ENCODE assay signal across 11 cellular contexts in the genomic region with DNA sequence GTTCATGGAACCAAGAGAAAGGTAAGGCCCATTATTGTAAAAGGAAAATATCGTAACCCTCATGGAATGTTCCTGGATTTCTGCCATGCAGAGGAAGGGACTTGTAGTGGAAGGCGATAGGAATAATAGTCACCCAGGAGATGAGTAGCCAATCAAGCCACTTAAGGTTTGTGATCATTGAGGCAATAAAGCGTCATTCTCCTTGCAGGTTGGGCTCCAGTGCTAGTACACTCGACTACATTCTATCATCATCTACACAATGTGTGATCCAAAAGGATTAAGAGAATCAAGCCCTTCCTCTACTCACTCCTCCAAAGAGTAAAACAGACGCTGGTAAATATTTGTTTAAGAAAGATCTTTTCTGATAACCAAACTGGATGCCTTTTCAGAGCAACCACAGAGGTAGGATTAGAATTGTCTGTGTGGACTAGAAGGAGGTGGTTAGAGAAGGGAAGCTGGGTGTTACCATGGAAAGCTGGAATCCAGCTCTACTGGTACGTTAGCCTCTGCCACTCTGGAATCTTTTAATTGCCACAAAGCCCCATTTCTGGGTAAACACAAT.
DNase-seq lines count a peak whose midpoint lies in the region; ATAC-seq and TF ChIP-seq lines count a peak whose summit lies in the region.
"Had no signal": no experiment of that assay in that cellular context is flagged by ENCODE, and none has a peak within 500 bp of the region (broad histone marks: within the 10 kb centered on the region; RNA-seq: fewer than 3 reads in every experiment).

No MANE protein-coding gene starts in this region.

- intact Hi-C loops in left cardiac atrium (cut with DNase I): no loop called here

- ATAC-seq in left cardiac atrium: peak; percentile 24 to 30
- peak; percentile 85 for ATAC-seq in foreskin keratinocyte
- ATAC-seq: activated T-cell treated with anti-CD3 and anti-CD28 coated beads, Interleukin-2, amount 50 U/mL, for 4 hours; K562 had no signal

- H3K4me1 ChIP-seq in right atrium auricular region: no peaks in the 10 kb centered on the region
- peaks cover 33% of the 10 kb centered on the region for H3K4me1 ChIP-seq in foreskin keratinocyte

- H3K9me3 ChIP-seq in right atrium auricular region: no peaks in the 10 kb centered on the region
- H3K9me3 ChIP-seq: ovary had no signal

- H3K27me3 ChIP-seq in right atrium auricular region (no peaks in the 10 kb centered on the region), foreskin keratinocyte (no peaks in the 10 kb centered on the region)
- H3K27me3 ChIP-seq: ovary had no signal

- DNase-seq in left cardiac atrium (no peak), right atrium auricular region (ENCODE audit: low spot score) (no peak), amniotic epithelial cell (ENCODE audit: low read depth) (peak; percentile 44), foreskin keratinocyte (peak; percentile 98 to 100), type B pancreatic cell (ENCODE audit: extremely low spot score, unreplicated experiment) (no peak), germinal center (ENCODE audit: low spot score) (no peak), NCI-H187 treated with DMSO at 0.1 percent for 48 hours (lab: John Stamatoyannopoulos, UW) (no peak)
- DNase-seq in activated CD4-positive, alpha-beta memory T cell treated with anti-CD3 and anti-CD28 coated beads, Interleukin-2, amount 10 ng/mL, durations not matched to agents 7 days and 5 days: no peak
- DNase-seq: activated T-cell treated with anti-CD3 and anti-CD28 coated beads, Interleukin-2, amount 50 U/mL, for 4 hours; ovary had no signal

- H3K27me3 Mint-ChIP-seq in type B pancreatic cell: no peaks in the 10 kb centered on the region
- H3K27me3 Mint-ChIP-seq in activated CD4-positive, alpha-beta memory T cell treated with anti-CD3 and anti-CD28 coated beads, Interleukin-2, amount 10 ng/mL, durations not matched to agents 7 days and 5 days: no peaks in the 10 kb centered on the region

- no peaks in the 10 kb centered on the region for H3K36me3 ChIP-seq in right atrium auricular region
- H3K36me3 ChIP-seq: ovary had no signal

- H3K4me1 Mint-ChIP-seq in type B pancreatic cell (ENCODE audit: unreplicated experiment): peaks cover 10% of the 10 kb centered on the region
- no peaks in the 10 kb centered on the region for H3K4me1 Mint-ChIP-seq in activated CD4-positive, alpha-beta memory T cell treated with anti-CD3 and anti-CD28 coated beads, Interleukin-2, amount 10 ng/mL, durations not matched to agents 7 days and 5 days

- H3K4me3 Mint-ChIP-seq in type B pancreatic cell: peak overlapping the region; percentile 84
- no peak overlapping the region for H3K4me3 Mint-ChIP-seq in activated CD4-positive, alpha-beta memory T cell treated with anti-CD3 and anti-CD28 coated beads, Interleukin-2, amount 10 ng/mL, durations not matched to agents 7 days and 5 days
- H3K4me3 Mint-ChIP-seq: activated T-cell treated with anti-CD3 and anti-CD28 coated beads, Interleukin-2, amount 50 U/mL, for 4 hours had no signal

- TF ChIP-seq CTCF in right atrium auricular region (IDR thresholded peaks at IDR 0.05) (no peak), foreskin keratinocyte (conservative IDR thresholded peaks at IDR 0.05) (no peak), type B pancreatic cell (conservative IDR thresholded peaks at IDR 0.05) (no peak)

- CTCF ChIA-PET in activated CD4-positive, alpha-beta memory T cell treated with anti-CD3 and anti-CD28 coated beads, Interleukin-2, amount 10 ng/mL, durations not matched to agents 7 days and 5 days (lab: Charles Lee): no interaction called here

- peaks cover 9% of the 10 kb centered on the region for H3K9me3 Mint-ChIP-seq in type B pancreatic cell
- peaks cover 2% of the 10 kb centered on the region for H3K9me3 Mint-ChIP-seq in activated CD4-positive, alpha-beta memory T cell treated with anti-CD3 and anti-CD28 coated beads, Interleukin-2, amount 10 ng/mL, durations not matched to agents 7 days and 5 days
- H3K9me3 Mint-ChIP-seq: activated T-cell treated with anti-CD3 and anti-CD28 coated beads, Interleukin-2, amount 50 U/mL, for 4 hours had no signal

- no peak overlapping the region for H3K27ac ChIP-seq in right atrium auricular region
- H3K27ac ChIP-seq in foreskin keratinocyte: peak overlapping the region; percentile 77
- H3K27ac ChIP-seq: ovary had no signal

- POLR2A ChIA-PET in activated CD4-positive, alpha-beta memory T cell treated with anti-CD3 and anti-CD28 coated beads, Interleukin-2, amount 10 ng/mL, durations not matched to agents 7 days and 5 days (lab: Charles Lee): no interaction called here

- peak overlapping the region; percentile 91 for H3K27ac Mint-ChIP-seq in type B pancreatic cell
- no peak overlapping the region for H3K27ac Mint-ChIP-seq in activated CD4-positive, alpha-beta memory T cell treated with anti-CD3 and anti-CD28 coated beads, Interleukin-2, amount 10 ng/mL, durations not matched to agents 7 days and 5 days

- peaks cover 10% of the 10 kb centered on the region for H3K36me3 Mint-ChIP-seq in type B pancreatic cell
- no peaks in the 10 kb centered on the region for H3K36me3 Mint-ChIP-seq in activated CD4-positive, alpha-beta memory T cell treated with anti-CD3 and anti-CD28 coated beads, Interleukin-2, amount 10 ng/mL, durations not matched to agents 7 days and 5 days (ENCODE audit: low read depth)

- H3K4me3 ChIP-seq in right atrium auricular region: no peak overlapping the region
- H3K4me3 ChIP-seq: K562, ovary had no signal

Comparison
In these comparisons a context has a peak if more than half of its experiments do, and no peak if none do; other contexts are left out.
1. DNase-seq: peak in amniotic epithelial cell (single experiment) and foreskin keratinocyte (2 of 2); none in left cardiac atrium (single experiment), right atrium auricular region (single experiment), type B pancreatic cell (single experiment), germinal center (single experiment), NCI-H187 treated with DMSO at 0.1 percent for 48 hours (single experiment) and activated CD4-positive, alpha-beta memory T cell treated with anti-CD3 and anti-CD28 coated beads, Interleukin-2, amount 10 ng/mL, durations not matched to agents 7 days and 5 days (single experiment).